ENCODE assay signal across 20 cellular contexts in the genomic region with DNA sequence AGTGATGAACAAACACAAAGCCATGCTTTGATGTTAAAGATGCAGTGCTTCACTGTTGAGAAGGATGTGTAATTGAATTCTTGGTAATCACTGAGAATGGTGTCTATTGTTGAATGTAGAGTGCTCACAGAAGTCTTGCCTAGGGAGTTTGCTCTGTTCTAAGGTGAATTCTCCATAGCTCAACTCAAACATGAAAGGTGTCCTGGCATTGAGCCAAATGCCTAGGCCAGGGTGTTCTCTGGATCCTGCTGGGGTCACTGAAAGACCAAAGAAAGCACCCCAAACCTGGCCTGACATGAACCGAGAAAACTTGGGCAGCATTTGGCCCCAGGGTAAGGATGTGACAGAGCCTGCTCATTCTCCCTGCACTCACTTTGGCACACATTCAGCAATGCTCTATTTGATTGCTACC.
DNase-seq lines count a peak whose midpoint lies in the region; ATAC-seq, FAIRE-seq and TF ChIP-seq lines count a peak whose summit lies in the region.
"Had no signal": no experiment of that assay in that cellular context is flagged by ENCODE, and none has a peak within 500 bp of the region (broad histone marks: within the 10 kb centered on the region; RNA-seq: fewer than 3 reads in every experiment).

No MANE protein-coding gene starts in this region.

- FAIRE-seq in GM12878 (lab: Jason Lieb, UNC) = no peak
- FAIRE-seq: pancreas had no signal

- peaks cover 62% of the 10 kb centered on the region for H3K4me1 Mint-ChIP-seq in nephron progenitor cell
- H3K4me1 Mint-ChIP-seq: activated CD4-positive, alpha-beta T cell treated with anti-CD3 and anti-CD28 coated beads, Interleukin-2, amount 10 ng/mL, durations not matched to agents 7 days and 5 days had no signal

- H2AFZ ChIP-seq in GM12878 (ENCODE audit: control insufficient read depth, low read depth, low read length) (no peak overlapping the region), OCI-LY7 (ENCODE audit: low read length) (no peak overlapping the region)
- H2AFZ ChIP-seq: PC-9 had no signal

- no peaks in the 10 kb centered on the region for H3K9me2 ChIP-seq in OCI-LY7 (ENCODE audit: insufficient read depth, low read length)

- H3K4me3 Mint-ChIP-seq in nephron progenitor cell = no peak overlapping the region
- H3K4me3 Mint-ChIP-seq: activated CD4-positive, alpha-beta T cell treated with anti-CD3 and anti-CD28 coated beads, Interleukin-2, amount 10 ng/mL, durations not matched to agents 7 days and 5 days; IgD-negative memory B cell had no signal

- no peak for TF ChIP-seq RAD21 in GM12878 (IDR thresholded peaks at IDR 0.05; ENCODE audit: insufficient read depth, low read depth, low read length)

- H3K4me3 ChIP-seq in GM12878 = no peak overlapping the region
- no peak overlapping the region for H3K4me3 ChIP-seq in OCI-LY7 (ENCODE audit: low read depth, low read length, poor library complexity, severe bottlenecking)
- H3K4me3 ChIP-seq: left lung, pancreas, PC-9, skin epidermis, suprapubic skin had no signal

- CTCF ChIA-PET in GM12878 (lab: Yijun Ruan, JAX) (interaction anchor here (0.6 to 0.8 kb wide), 2 partner anchors 136 to 141 kb away, joined by 4 read pairs; no protein-coding TSS in a partner anchor), OCI-LY7 (lab: Charles Lee; ENCODE audit: unreplicated experiment) (no interaction called here)

- no peak overlapping the region for H3K4me2 ChIP-seq in GM12878 (ENCODE audit: control insufficient read depth, insufficient read depth)
- H3K4me2 ChIP-seq in OCI-LY7 (ENCODE audit: low read length) = no peak overlapping the region
- H3K4me2 ChIP-seq: PC-9 had no signal

- no peak for TF ChIP-seq POLR2A in GM12878 (IDR thresholded peaks at IDR 0.05; ENCODE audit: low read depth, low read length)

- H3K9ac ChIP-seq in GM12878 (ENCODE audit: control insufficient read depth, insufficient read depth, low read length) = no peak overlapping the region

- H3K4me1 ChIP-seq in GM12878 (ENCODE audit: control insufficient read depth, insufficient read depth, low read length) (no peaks in the 10 kb centered on the region; the same call in 1 of the 2 replicates), OCI-LY7 (ENCODE audit: insufficient read depth, low read length, poor library complexity, severe bottlenecking) (peaks cover 10% of the 10 kb centered on the region)
- H3K4me1 ChIP-seq: left lung, pancreas had no signal

- RAD21 ChIA-PET in GM12878 (lab: Charles Lee; ENCODE audit: unreplicated experiment) = no interaction called here

- POLR2A ChIA-PET in GM12878 (lab: Charles Lee) = no interaction called here
- POLR2A ChIA-PET in OCI-LY7 (lab: Charles Lee) = no interaction called here

- H3K27ac ChIP-seq in GM12878 (ENCODE audit: control insufficient read depth, insufficient read depth) (no peak overlapping the region), OCI-LY7 (ENCODE audit: low read depth, low read length, poor library complexity, severe bottlenecking) (no peak overlapping the region)
- H3K27ac ChIP-seq: left lung, pancreas, PC-9, skin epidermis, suprapubic skin had no signal

- intact Hi-C loops in GM12878 (cut with micrococcal nuclease; ENCODE audit: unreplicated experiment) (loop anchor here (5.0 kb wide), 1 partner anchor 124 kb away; no protein-coding TSS in a partner anchor), OCI-LY7 (cut with micrococcal nuclease; ENCODE audit: unreplicated experiment) (no loop called here)

- SMC1A ChIA-PET in GM12878 (lab: Charles Lee; ENCODE audit: uncharacterized antibody, unreplicated experiment) = interaction anchor here (0.8 kb wide), 1 partner anchor 19 kb away, joined by 5 read pairs; no protein-coding TSS in a partner anchor

- ATAC-seq in GM12878 (peak; percentile 40), HG02885 (IDR thresholded peaks at IDR 0.05; ENCODE audit: poor library complexity, unreplicated experiment) (no peak)
- ATAC-seq: left lung, pancreas had no signal

- peak overlapping the region; percentile 66 for H3K27ac Mint-ChIP-seq in nephron progenitor cell
- H3K27ac Mint-ChIP-seq: activated CD4-positive, alpha-beta T cell treated with anti-CD3 and anti-CD28 coated beads, Interleukin-2, amount 10 ng/mL, durations not matched to agents 7 days and 5 days; CD4-positive, CD25-positive, alpha-beta regulatory T cell; IgD-negative memory B cell had no signal

- no peaks in the 10 kb centered on the region for H3K27me3 ChIP-seq in GM12878 (replicated peaks in 1 of 2; ENCODE audit: control insufficient read depth in 2 of 2, insufficient read depth in 2 of 2, low read length in 1 of 2)
- H3K27me3 ChIP-seq: left lung, pancreas, suprapubic skin had no signal

- TF ChIP-seq CTCF in GM12878 (IDR thresholded peaks at IDR 0.05 in 2 of 3, conservative IDR thresholded peaks at IDR 0.05 in 1 of 3; ENCODE audit: control insufficient read depth in 2 of 3, extremely low read depth in 1 of 3, insufficient read depth in 1 of 3, low read depth in 3 of 3, low read length in 3 of 3) (peak in 1 of 3 experiments; percentile 9; a peak in 1 of 6 replicates), nephron progenitor cell (IDR thresholded peaks at IDR 0.05) (no peak), OCI-LY7 (conservative IDR thresholded peaks at IDR 0.05; ENCODE audit: low read length) (no peak)

- H3K27me3 Mint-ChIP-seq in nephron progenitor cell (ENCODE audit: low read depth, poor library complexity) = no peaks in the 10 kb centered on the region
- H3K27me3 Mint-ChIP-seq: activated CD4-positive, alpha-beta T cell treated with anti-CD3 and anti-CD28 coated beads, Interleukin-2, amount 10 ng/mL, durations not matched to agents 7 days and 5 days; CD4-positive, CD25-positive, alpha-beta regulatory T cell; IgD-negative memory B cell had no signal

- no peaks in the 10 kb centered on the region for H3K9me3 Mint-ChIP-seq in nephron progenitor cell
- H3K9me3 Mint-ChIP-seq: activated CD4-positive, alpha-beta T cell treated with anti-CD3 and anti-CD28 coated beads, Interleukin-2, amount 10 ng/mL, durations not matched to agents 7 days and 5 days; CD4-positive, CD25-positive, alpha-beta regulatory T cell; IgD-negative memory B cell had no signal

- H4K20me1 ChIP-seq in GM12878 (ENCODE audit: control insufficient read depth, insufficient read depth) = no peaks in the 10 kb centered on the region
- no peaks in the 10 kb centered on the region for H4K20me1 ChIP-seq in OCI-LY7 (ENCODE audit: insufficient read depth, low read length)

- TF ChIP-seq EP300 in GM12878 (IDR thresholded peaks at IDR 0.05; ENCODE audit: borderline replicate concordance in 1 of 2, control insufficient read depth in 1 of 2, low read depth in 2 of 2, low read length in 2 of 2) = no peak

- H3K79me2 ChIP-seq in GM12878 (ENCODE audit: control insufficient read depth, insufficient read depth, low read length) (no peaks in the 10 kb centered on the region), OCI-LY7 (ENCODE audit: insufficient read depth, low read depth, low read length) (no peaks in the 10 kb centered on the region)

- BruUV-seq in GM12878 (replicated peaks; lab: Mats Ljungman, UMichigan) = no TSS peak
- BruUV-seq in OCI-LY7 (replicated peaks; lab: Mats Ljungman, UMichigan) = no TSS peak

- H3K36me3 Mint-ChIP-seq in nephron progenitor cell (ENCODE audit: low read depth) = peaks cover 4% of the 10 kb centered on the region

- in situ Hi-C loops in GM12878 (cut with MboI) = no loop called here

- no peaks in the 10 kb centered on the region for H3K9me3 ChIP-seq in GM12878 (replicated peaks; ENCODE audit: control insufficient read depth, insufficient read depth, low read length)
- H3K9me3 ChIP-seq in OCI-LY7 (ENCODE audit: low read length) = no peaks in the 10 kb centered on the region
- H3K9me3 ChIP-seq: left lung, pancreas, suprapubic skin had no signal

- DNase-seq in NCI-H2171 treated with DMSO at 0.1 percent for 48 hours (lab: John Stamatoyannopoulos, UW) (peak; percentile 59), NCI-H2171 (lab: John Stamatoyannopoulos, UW) (no peak), M059J (ENCODE audit: low read depth) (peak; percentile 86), GM12878 (ENCODE audit: low read depth, low spot score) (no peak), nephron progenitor cell (no peak), COR-L47 (lab: John Stamatoyannopoulos, UW) (no peak), OCI-LY7 (ENCODE audit: low spot score) (no peak)
- DNase-seq: activated CD4-positive, alpha-beta T cell treated with anti-CD3 and anti-CD28 coated beads, Interleukin-2, amount 10 ng/mL, durations not matched to agents 7 days and 5 days; anterior cingulate cortex; CD4-positive, CD25-positive, alpha-beta regulatory T cell; left lung; NCI-H1436 treated with DMSO at 0.1 percent for 48 hours; NCI-H526; pancreas; PC-9; stimulated activated CD4-positive, alpha-beta T cell treated with anti-CD3 and anti-CD28 coated beads, Interleukin-4, amount 100 ng/mL, for 24 hours had no signal

- H3K36me3 ChIP-seq in GM12878 (ENCODE audit: control insufficient read depth in 2 of 2, insufficient read depth in 2 of 2, low read length in 1 of 2) = no peaks in the 10 kb centered on the region
- no peaks in the 10 kb centered on the region for H3K36me3 ChIP-seq in OCI-LY7 (ENCODE audit: insufficient read depth, low read length)
- H3K36me3 ChIP-seq: left lung, pancreas, suprapubic skin had no signal

- WGBS in GM12878 (ENCODE audit: insufficient coverage, insufficient replicate concordance, low lambda C conversion rate, missing lambda C conversion rate) = 100% methylated on average over 1 of the region's 1 CpG

TF ChIP-seq in GM12878, 131 proteins besides CTCF, POLR2A, EP300 and RAD21:
- TF ChIP-seq SMAD1 (IDR thresholded peaks at IDR 0.05; ENCODE audit: low read depth, partially characterized antibody) (peak; percentile 75), JUND (IDR thresholded peaks at IDR 0.05; ENCODE audit: low read depth, low read length) (no peak)
TF ChIP-seq in GM12878: peak in this region for 1.

Comparison
In these comparisons a context has a peak if more than half of its experiments do, and no peak if none do; other contexts are left out.
1. DNase-seq: peak in NCI-H2171 treated with DMSO at 0.1 percent for 48 hours (single experiment) and M059J (single experiment); none in NCI-H2171 (single experiment), GM12878 (single experiment), nephron progenitor cell (single experiment), COR-L47 (single experiment) and OCI-LY7 (single experiment).